ENCODE assay signal across 20 cellular contexts in genomic region chr11:105298630-105299029, GRCh38.
A peak's percentile ranks its signal among the peaks of the same experiment; 100 is the strongest.
DNase-seq lines count a peak whose midpoint lies in the region; ATAC-seq, FAIRE-seq and TF ChIP-seq lines count a peak whose summit lies in the region.
"Had no signal": no experiment of that assay in that cellular context is flagged by ENCODE, and none has a peak within 500 bp of the region (broad histone marks: within the 10 kb centered on the region; RNA-seq: fewer than 3 reads in every experiment).

No MANE protein-coding gene starts in this region.

- no peak overlapping the region for H3K4me3 Mint-ChIP-seq in astrocyte (ENCODE audit: unreplicated experiment)
- H3K4me3 Mint-ChIP-seq: activated CD4-positive, alpha-beta T cell treated with anti-CD3 and anti-CD28 coated beads, Interleukin-2, amount 10 ng/mL, durations not matched to agents 24 days and 14 days; activated naive CD8-positive, alpha-beta T cell treated with anti-CD3 and anti-CD28 coated beads, Interleukin-2, amount 10 ng/mL, durations not matched to agents 7 days and 5 days; effector memory CD8-positive, alpha-beta T cell; H9; natural killer cell had no signal

- no peak overlapping the region for H3K14ac ChIP-seq in mesenchymal stem cell (ENCODE audit: low read length in 2 of 2)

- H2BK12ac ChIP-seq in mesenchymal stem cell (ENCODE audit: low read length in 2 of 2), result no peak overlapping the region

- no peaks in the 10 kb centered on the region for H3K79me2 ChIP-seq in astrocyte (ENCODE audit: insufficient read depth, low read length)

- H3K27me3 ChIP-seq in astrocyte (ENCODE audit: insufficient read depth, low read length), result peaks cover 3% of the 10 kb centered on the region
- H3K27me3 ChIP-seq in mesenchymal stem cell (ENCODE audit: control insufficient read depth in 1 of 2, insufficient read depth in 1 of 2, low read length in 2 of 2), result no peaks in the 10 kb centered on the region
- H3K27me3 ChIP-seq: gastrocnemius medialis, vagina had no signal

- no peak overlapping the region for H3K27ac Mint-ChIP-seq in astrocyte (ENCODE audit: unreplicated experiment)
- H3K27ac Mint-ChIP-seq: activated naive CD8-positive, alpha-beta T cell treated with anti-CD3 and anti-CD28 coated beads, Interleukin-2, amount 10 ng/mL, durations not matched to agents 7 days and 5 days; effector memory CD8-positive, alpha-beta T cell; natural killer cell; progenitor cell of endocrine pancreas had no signal

- WGBS in mesenchymal stem cell, result 100% methylated on average over 1 of the region's 3 CpGs

- no peak overlapping the region for H3K4ac ChIP-seq in mesenchymal stem cell (ENCODE audit: low read depth in 1 of 2, low read length in 2 of 2)

- no peak overlapping the region for H4K91ac ChIP-seq in mesenchymal stem cell (ENCODE audit: low read length)

- no peak overlapping the region for H3K9ac ChIP-seq in astrocyte (ENCODE audit: low read length)
- no peak overlapping the region for H3K9ac ChIP-seq in mesenchymal stem cell (ENCODE audit: low read length)

- H4K20me1 ChIP-seq in astrocyte (ENCODE audit: insufficient read depth, low read length), result no peaks in the 10 kb centered on the region

- H3K9me3 ChIP-seq in astrocyte (ENCODE audit: insufficient read depth, low read depth, low read length) (no peaks in the 10 kb centered on the region), mesenchymal stem cell (ENCODE audit: control insufficient read depth, low read length) (no peaks in the 10 kb centered on the region)
- H3K9me3 ChIP-seq: gastrocnemius medialis, vagina had no signal

- H3K36me3 Mint-ChIP-seq in astrocyte (ENCODE audit: low read depth, unreplicated experiment), result no peaks in the 10 kb centered on the region
- H3K36me3 Mint-ChIP-seq: activated naive CD8-positive, alpha-beta T cell treated with anti-CD3 and anti-CD28 coated beads, Interleukin-2, amount 10 ng/mL, durations not matched to agents 7 days and 5 days; natural killer cell had no signal

- H2AFZ ChIP-seq in astrocyte (ENCODE audit: low read depth, low read length) (peak overlapping the region; percentile 20), mesenchymal stem cell (ENCODE audit: low read depth, low read length) (no peak overlapping the region)

- no peak overlapping the region for H3K23ac ChIP-seq in mesenchymal stem cell (ENCODE audit: low read length in 2 of 2)

- DNase-seq in AG08395 (ENCODE audit: low spot score) (peak; percentile 10), HCEC 1CT (peak; percentile 31), astrocyte (ENCODE audit: low read depth) (peak; percentile 35), mesenchymal stem cell (peak; percentile 8), coronary artery (ENCODE audit: low spot score) (no peak), GM20000 (ENCODE audit: low spot score) (no peak), medulla oblongata (ENCODE audit: extremely low spot score) (no peak)
- DNase-seq: activated CD4-positive, alpha-beta T cell treated with anti-CD3 and anti-CD28 coated beads, Interleukin-2, amount 10 ng/mL, durations not matched to agents 24 days and 14 days; activated naive CD8-positive, alpha-beta T cell treated with anti-CD3 and anti-CD28 coated beads, Interleukin-2, amount 10 ng/mL, durations not matched to agents 7 days and 5 days; COR-L47; effector memory CD8-positive, alpha-beta T cell; gastrocnemius medialis; GDM1; H9; natural killer cell; NCI-H187 treated with DMSO at 0.1 percent for 48 hours; NCI-H524 treated with DMSO at 0.1 percent for 48 hours had no signal

- H3K27ac ChIP-seq in astrocyte (ENCODE audit: low read depth, low read length) (no peak overlapping the region), mesenchymal stem cell (ENCODE audit: low read length, poor library complexity, severe bottlenecking) (no peak overlapping the region), coronary artery (no peak overlapping the region)
- H3K27ac ChIP-seq: gastrocnemius medialis, vagina had no signal

- no peaks in the 10 kb centered on the region for H3K79me1 ChIP-seq in mesenchymal stem cell (replicated peaks; ENCODE audit: low read length, poor library complexity, severe bottlenecking)

- H2AK5ac ChIP-seq in mesenchymal stem cell (ENCODE audit: low read length, severe bottlenecking), result no peak overlapping the region

- peaks cover 10% of the 10 kb centered on the region for H3K4me1 ChIP-seq in astrocyte (ENCODE audit: insufficient read depth, low read length)
- peaks cover 2% of the 10 kb centered on the region for H3K4me1 ChIP-seq in mesenchymal stem cell (ENCODE audit: control insufficient read depth, insufficient read depth, low read depth, low read length)
- H3K4me1 ChIP-seq: gastrocnemius medialis, vagina had no signal

- peaks cover 9% of the 10 kb centered on the region for H3K4me1 Mint-ChIP-seq in astrocyte (ENCODE audit: low read depth, unreplicated experiment)
- H3K4me1 Mint-ChIP-seq: activated naive CD8-positive, alpha-beta T cell treated with anti-CD3 and anti-CD28 coated beads, Interleukin-2, amount 10 ng/mL, durations not matched to agents 7 days and 5 days; H9; natural killer cell had no signal

- H2BK15ac ChIP-seq in mesenchymal stem cell (ENCODE audit: low read depth, poor library complexity, severe bottlenecking), result no peak overlapping the region

- H3K27me3 Mint-ChIP-seq in astrocyte (ENCODE audit: low read depth, unreplicated experiment), result no peaks in the 10 kb centered on the region
- H3K27me3 Mint-ChIP-seq: activated CD4-positive, alpha-beta T cell treated with anti-CD3 and anti-CD28 coated beads, Interleukin-2, amount 10 ng/mL, durations not matched to agents 24 days and 14 days; progenitor cell of endocrine pancreas had no signal

- H3K36me3 ChIP-seq in astrocyte (ENCODE audit: insufficient read depth, low read length), result no peaks in the 10 kb centered on the region
- no peaks in the 10 kb centered on the region for H3K36me3 ChIP-seq in mesenchymal stem cell (ENCODE audit: control insufficient read depth in 1 of 2, insufficient read depth in 2 of 2, low read depth in 1 of 2, low read length in 2 of 2)
- H3K36me3 ChIP-seq: gastrocnemius medialis, vagina had no signal

- H2BK120ac ChIP-seq in mesenchymal stem cell (ENCODE audit: low read depth, low read length), result no peak overlapping the region

- no peak overlapping the region for H3K18ac ChIP-seq in mesenchymal stem cell (ENCODE audit: low read depth in 1 of 2, low read length in 2 of 2)

- H3K4me3 ChIP-seq in astrocyte (ENCODE audit: insufficient read depth, low read depth, low read length) (no peak overlapping the region), mesenchymal stem cell (ENCODE audit: insufficient read depth in 1 of 2, low read depth in 1 of 2, low read length in 2 of 2) (no peak overlapping the region), coronary artery (no peak overlapping the region)
- H3K4me3 ChIP-seq: gastrocnemius medialis, vagina had no signal

- TF ChIP-seq CTCF in astrocyte (IDR thresholded peaks at IDR 0.05; ENCODE audit: insufficient read depth, low read depth, low read length) (no peak), coronary artery (IDR thresholded peaks at IDR 0.05) (no peak), GM20000 (IDR thresholded peaks at IDR 0.05; ENCODE audit: extremely low read depth, missing control alignments) (no peak)

- peak overlapping the region; percentile 18 for H3K4me2 ChIP-seq in astrocyte (ENCODE audit: low read length)
- no peak overlapping the region for H3K4me2 ChIP-seq in mesenchymal stem cell (ENCODE audit: low read length, poor library complexity, severe bottlenecking)

- H2BK5ac ChIP-seq in mesenchymal stem cell (ENCODE audit: low read depth, low read length, poor library complexity, severe bottlenecking), result no peak overlapping the region

- no peak for ATAC-seq in HG02852 (IDR thresholded peaks at IDR 0.05; ENCODE audit: unreplicated experiment)
- ATAC-seq: effector memory CD8-positive, alpha-beta T cell; gastrocnemius medialis; natural killer cell had no signal

- H4K8ac ChIP-seq in mesenchymal stem cell (ENCODE audit: low read length), result peak overlapping the region; percentile 63

- no peaks in the 10 kb centered on the region for H3K9me3 Mint-ChIP-seq in astrocyte (ENCODE audit: unreplicated experiment)
- H3K9me3 Mint-ChIP-seq: activated CD4-positive, alpha-beta T cell treated with anti-CD3 and anti-CD28 coated beads, Interleukin-2, amount 10 ng/mL, durations not matched to agents 24 days and 14 days; activated naive CD8-positive, alpha-beta T cell treated with anti-CD3 and anti-CD28 coated beads, Interleukin-2, amount 10 ng/mL, durations not matched to agents 7 days and 5 days; effector memory CD8-positive, alpha-beta T cell; H9 had no signal

- FAIRE-seq in astrocyte (lab: Jason Lieb, UNC), result no peak

Comparison
In these comparisons a context has a peak if more than half of its experiments do, and no peak if none do; other contexts are left out.
1. DNase-seq: peak in AG08395 (single experiment), HCEC 1CT (single experiment), astrocyte (single experiment) and mesenchymal stem cell (single experiment); none in coronary artery (single experiment), GM20000 (single experiment) and medulla oblongata (single experiment).